8 cellular contexts compared by ENCODE assay signal in genomic region chr16:89422905-89423630, GRCh38.
DNase-seq lines count a peak whose midpoint lies in the region; ATAC-seq, FAIRE-seq and TF ChIP-seq lines count a peak whose summit lies in the region.

No MANE protein-coding gene starts in this region.

- peaks cover 5% of the 10 kb centered on the region for H3K36me3 Mint-ChIP-seq in natural killer cell

- no peaks in the 10 kb centered on the region for H3K27me3 ChIP-seq in ascending aorta

- intact Hi-C loops in ascending aorta (cut with DNase I) (loop anchor here (2.0 kb wide), 1 partner anchor 68 kb away; the partner anchor contains the start of gene ANKRD11), natural killer cell (cut with micrococcal nuclease) (loop anchor here (2.0 kb wide), 3 partner anchors 14 to 66 kb away; no protein-coding TSS in a partner anchor)

- peaks cover 74 to 84% of the 10 kb centered on the region in 2 donors for H3K4me1 Mint-ChIP-seq in natural killer cell

- H3K4me1 ChIP-seq in ascending aorta: peaks cover 17 to 30% of the 10 kb centered on the region in 2 donors

- no peak for TF ChIP-seq CTCF in ascending aorta (IDR thresholded peaks at IDR 0.05)
- TF ChIP-seq CTCF in natural killer cell (IDR thresholded peaks at IDR 0.05): no peak

- peak overlapping the region; percentile 76 to 86 for H3K27ac Mint-ChIP-seq in natural killer cell

- FAIRE-seq in GM12892 (lab: Jason Lieb, UNC) (peak; percentile 90), RCC 7860 (lab: Jason Lieb, UNC) (peak; percentile 85), urothelium cell line (lab: Jason Lieb, UNC) (no peak)

- peak overlapping the region in 1 of 2 donors; percentile 35 for H3K4me3 ChIP-seq in ascending aorta

- TF ChIP-seq POLR2A in GM12892 (IDR thresholded peaks at IDR 0.05; ENCODE audit: low read depth, low read length): no peak; the same call in 1 of the 2 replicates

- peak overlapping the region; percentile 70 for H3K4me3 Mint-ChIP-seq in natural killer cell

- peak; percentile 55 for DNase-seq in GM12892 (ENCODE audit: insufficient read length)
- peak; percentile 84 for DNase-seq in RCC 7860 (ENCODE audit: low spot score)
- no peak for DNase-seq in ascending aorta (ENCODE audit: low spot score in 2 of 2)
- DNase-seq in natural killer cell: peak; percentile 75
- DNase-seq in urothelium cell line (ENCODE audit: low spot score): no peak
- DNase-seq in superior temporal gyrus (ENCODE audit: extremely low spot score): no peak
- no peak for DNase-seq in NCI-H526 (lab: John Stamatoyannopoulos, UW)

- H3K27me3 Mint-ChIP-seq in natural killer cell (ENCODE audit: low read depth in 2 of 2): no peaks in the 10 kb centered on the region

- ATAC-seq in HG02571 (IDR thresholded peaks at IDR 0.05; ENCODE audit: unreplicated experiment): peak; percentile 61
- ATAC-seq in natural killer cell: peak; percentile 86 to 95 (median 91)

- H3K9me3 Mint-ChIP-seq in natural killer cell: no peaks in the 10 kb centered on the region

- peak overlapping the region; percentile 71 to 86 for H3K27ac ChIP-seq in ascending aorta

- H3K36me3 ChIP-seq in ascending aorta: no peaks in the 10 kb centered on the region

- no peaks in the 10 kb centered on the region for H3K9me3 ChIP-seq in ascending aorta

Comparison
In these comparisons a context has a peak if more than half of its experiments do, and no peak if none do; other contexts are left out.
1. DNase-seq: peak in GM12892 (single experiment), RCC 7860 (single experiment) and natural killer cell (single experiment); none in ascending aorta (0 of 2), urothelium cell line (single experiment), superior temporal gyrus (single experiment) and NCI-H526 (0 of 2).